In the genomic region with DNA sequence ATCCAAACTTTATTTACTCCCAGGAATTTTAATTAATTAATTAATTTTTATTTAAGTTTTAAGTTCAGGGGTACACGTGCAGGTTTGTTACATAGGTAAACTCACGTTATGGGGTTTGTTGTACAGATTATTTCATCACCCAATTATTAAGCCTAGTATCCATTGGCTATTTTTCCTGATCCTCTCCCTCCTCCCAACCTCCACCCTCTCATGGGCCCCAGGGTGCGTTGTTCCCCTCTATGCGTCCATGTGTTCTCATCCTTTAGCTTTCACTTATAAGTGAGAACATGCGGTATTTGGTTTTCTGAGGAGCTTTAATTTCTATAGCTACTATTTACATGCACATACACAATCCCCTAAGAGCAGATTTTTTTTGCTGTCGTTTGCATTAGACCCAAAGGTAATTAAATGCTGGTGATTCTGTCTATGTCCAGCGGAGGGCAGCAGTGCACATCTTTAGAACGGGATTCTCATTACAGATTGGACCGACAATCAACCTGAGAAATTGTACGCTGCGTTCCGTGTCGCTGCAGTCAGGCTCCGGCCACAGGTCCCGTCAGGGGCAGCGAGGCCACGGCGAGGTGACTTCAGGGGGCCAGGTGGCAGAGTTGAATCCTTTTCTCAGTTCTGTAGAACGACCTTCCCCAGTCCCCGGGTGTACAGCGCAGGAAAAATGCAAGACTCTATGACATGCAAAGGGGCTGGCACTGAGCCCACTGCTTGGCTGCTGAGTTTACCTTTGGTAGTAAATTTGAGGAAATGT, we compare ENCODE assay signal across 8 cellular contexts. TPM values are rescaled to one million over a fixed set of nuclear protein-coding genes. Genes with fewer than 3 reads are reported as not detected.
A peak's percentile ranks its signal among the peaks of the same experiment; 100 is the strongest.
DNase-seq lines count a peak whose midpoint lies in the region; ATAC-seq lines count a peak whose summit lies in the region.

No MANE protein-coding gene starts in this region.

- peaks cover 28% of the 10 kb centered on the region for H3K27me3 Mint-ChIP-seq in activated CD4-positive, alpha-beta memory T cell treated with anti-CD3 and anti-CD28 coated beads for 36 hours

- DNase-seq in CD1c-positive myeloid dendritic cell (ENCODE audit: extremely low spot score): peak; percentile 78
- DNase-seq in NCI-H748 (lab: John Stamatoyannopoulos, UW; ENCODE audit: unreplicated experiment): peak; percentile 87
- DNase-seq in activated CD4-positive, alpha-beta memory T cell treated with anti-CD3 and anti-CD28 coated beads for 36 hours: peak; percentile 86
- peak; percentile 75 for DNase-seq in ecto neural progenitor cell (ENCODE audit: low spot score)
- DNase-seq in medulla oblongata (ENCODE audit: extremely low spot score): peak; percentile 79
- peak; percentile 26 for DNase-seq in stimulated activated CD8-positive, alpha-beta memory T cell treated with anti-CD3 and anti-CD28 coated beads, Interleukin-12 subunit alpha, Interleukin-12 subunit beta, amount 100 ng/mL, for 24 hours (ENCODE audit: extremely low read depth)

- POLR2A ChIA-PET in activated CD4-positive, alpha-beta memory T cell treated with anti-CD3 and anti-CD28 coated beads for 36 hours (lab: Charles Lee): no interaction called here

- H3K4me1 Mint-ChIP-seq in activated CD4-positive, alpha-beta memory T cell treated with anti-CD3 and anti-CD28 coated beads for 36 hours (ENCODE audit: low read depth): no peaks in the 10 kb centered on the region

- H3K36me3 Mint-ChIP-seq in activated CD4-positive, alpha-beta memory T cell treated with anti-CD3 and anti-CD28 coated beads for 36 hours: no peaks in the 10 kb centered on the region

- peak; percentile 86 for ATAC-seq in GM19452 (IDR thresholded peaks at IDR 0.05; ENCODE audit: unreplicated experiment)
- peak; percentile 83 for ATAC-seq in HG03571 (IDR thresholded peaks at IDR 0.05; ENCODE audit: unreplicated experiment)

- no peak overlapping the region for H3K27ac Mint-ChIP-seq in activated CD4-positive, alpha-beta memory T cell treated with anti-CD3 and anti-CD28 coated beads for 36 hours

- no peaks in the 10 kb centered on the region for H3K9me3 Mint-ChIP-seq in activated CD4-positive, alpha-beta memory T cell treated with anti-CD3 and anti-CD28 coated beads for 36 hours

- peak overlapping the region; percentile 60 for H3K4me3 Mint-ChIP-seq in activated CD4-positive, alpha-beta memory T cell treated with anti-CD3 and anti-CD28 coated beads for 36 hours

- intact Hi-C loops in activated CD4-positive, alpha-beta memory T cell treated with anti-CD3 and anti-CD28 coated beads for 36 hours (cut with micrococcal nuclease): loop anchor here (1.0 kb wide), 4 partner anchors 11 to 858 kb away; no protein-coding TSS in a partner anchor

- CTCF ChIA-PET in activated CD4-positive, alpha-beta memory T cell treated with anti-CD3 and anti-CD28 coated beads for 36 hours (lab: Charles Lee): interaction anchor here (0.6 to 10.0 kb wide), 13 partner anchors 11 to 858 kb away, joined by 3 to 85 read pairs (median 5); a partner anchor contains a TSS

RNA-seq across cellular contexts. Expression of a gene that starts 11.6 kb away (rescaled TPM):
- total RNA-seq in activated CD4-positive, alpha-beta memory T cell treated with anti-CD3 and anti-CD28 coated beads for 36 hours: 1 to 10 TPM; 1.6 to 1.7 TPM

RNA-seq across cellular contexts. Expression of a gene that starts 51.9 kb away (rescaled TPM):
- 100 to 1,000 TPM; 142 to 147 TPM for total RNA-seq in activated CD4-positive, alpha-beta memory T cell treated with anti-CD3 and anti-CD28 coated beads for 36 hours

Comparison
In these comparisons a context has a peak if more than half of its experiments do, and no peak if none do; other contexts are left out.
1. Peak in every context shown above with its lines: DNase-seq and ATAC-seq.
2. DNase-seq: peak in every context shown above with its lines; median percentile 87 in NCI-H748; 86 in activated CD4-positive, alpha-beta memory T cell treated with anti-CD3 and anti-CD28 coated beads for 36 hours; 79 in medulla oblongata; 78 in CD1c-positive myeloid dendritic cell; 75 in ecto neural progenitor cell; 26 in stimulated activated CD8-positive, alpha-beta memory T cell treated with anti-CD3 and anti-CD28 coated beads, Interleukin-12 subunit alpha, Interleukin-12 subunit beta, amount 100 ng/mL, for 24 hours.